Comparison of ENCODE assay signal across 19 cellular contexts in genomic region chr10:71344916-71345557, GRCh38. TPM values are rescaled to one million over a fixed set of nuclear protein-coding genes. Genes with fewer than 3 reads are reported as not detected.
DNase-seq lines count a peak whose midpoint lies in the region; ATAC-seq, FAIRE-seq and TF ChIP-seq lines count a peak whose summit lies in the region.
"Had no signal": no experiment of that assay in that cellular context is flagged by ENCODE, and none has a peak within 500 bp of the region (broad histone marks: within the 10 kb centered on the region; RNA-seq: fewer than 3 reads in every experiment).

No MANE protein-coding gene starts in this region.

- H2AFZ ChIP-seq in PC-9, result no peak overlapping the region
- H2AFZ ChIP-seq in trophoblast cell (ENCODE audit: insufficient read depth, low read length, poor library complexity), result no peak overlapping the region

- intact Hi-C loops in PC-9 (cut with micrococcal nuclease; ENCODE audit: unreplicated experiment), result no loop called here
- intact Hi-C loops in heart right ventricle (cut with DNase I), result no loop called here

- H3K27ac ChIP-seq in PC-9, result no peak overlapping the region
- no peak overlapping the region for H3K27ac ChIP-seq in trophoblast cell (ENCODE audit: low read depth, low read length)
- H3K27ac ChIP-seq in heart right ventricle, result no peak overlapping the region
- no peak overlapping the region for H3K27ac ChIP-seq in tibial nerve
- H3K27ac ChIP-seq: uterus had no signal

- TF ChIP-seq EP300 in tibial nerve (IDR thresholded peaks at IDR 0.05), result no peak

- H2BK5ac ChIP-seq in trophoblast cell (ENCODE audit: low read depth, low read length, poor library complexity), result no peak overlapping the region

- no peaks in the 10 kb centered on the region for H3K9me2 ChIP-seq in PC-9 (ENCODE audit: insufficient read depth)

- H3K4me1 ChIP-seq in PC-9 (replicated peaks; ENCODE audit: insufficient read depth) (peaks cover 87% of the 10 kb centered on the region), iPS-15b (ENCODE audit: control insufficient read depth, insufficient read depth, low read length) (peaks cover 16% of the 10 kb centered on the region), trophoblast cell (ENCODE audit: control insufficient read depth in 1 of 2, insufficient read depth in 2 of 2, low read length in 2 of 2) (peaks cover 50 to 54% of the 10 kb centered on the region in 2 experiments), heart right ventricle (peaks cover 0 to 16% (median 0%) of the 10 kb centered on the region in 9 donors), tibial nerve (peaks cover 0 to 19% (median 0%) of the 10 kb centered on the region in 4 donors)
- H3K4me1 ChIP-seq: uterus had no signal

- H3K18ac ChIP-seq in trophoblast cell (ENCODE audit: low read length), result no peak overlapping the region

- CTCF ChIA-PET in PC-9 (lab: Charles Lee), result interaction anchor here (2.1 kb wide), 1 partner anchor 25 kb away, joined by 7 read pairs; the partner anchor contains the start of gene SLC29A3

- no TSS peak for BruUV-seq in PC-9 (replicated peaks; lab: Mats Ljungman, UMichigan)

- no peak overlapping the region for H4K91ac ChIP-seq in trophoblast cell (ENCODE audit: low read depth, low read length)

- H3K36me3 ChIP-seq in PC-9 (ENCODE audit: low read depth) (no peaks in the 10 kb centered on the region), iPS-15b (ENCODE audit: control insufficient read depth, insufficient read depth, low read length) (no peaks in the 10 kb centered on the region), trophoblast cell (ENCODE audit: control insufficient read depth in 1 of 2, insufficient read depth in 2 of 2, low read length in 2 of 2) (no peaks in the 10 kb centered on the region), heart right ventricle (peaks cover 0 to 4% (median 0%) of the 10 kb centered on the region in 9 donors), tibial nerve (peaks cover 0 to 19% (median 0%) of the 10 kb centered on the region in 3 donors)
- H3K36me3 ChIP-seq: right lobe of liver, uterus had no signal

- peaks cover 35% of the 10 kb centered on the region for H3F3A ChIP-seq in PC-9 (ENCODE audit: insufficient read depth, low read depth)

- no peaks in the 10 kb centered on the region for H3K27me3 ChIP-seq in PC-9 (ENCODE audit: insufficient read depth, low read depth)
- H3K27me3 ChIP-seq in iPS-15b (ENCODE audit: control insufficient read depth, insufficient read depth, low read length), result no peaks in the 10 kb centered on the region
- no peaks in the 10 kb centered on the region for H3K27me3 ChIP-seq in trophoblast cell (ENCODE audit: insufficient read depth, low read length)
- no peaks in the 10 kb centered on the region for H3K27me3 ChIP-seq in heart right ventricle
- no peaks in the 10 kb centered on the region for H3K27me3 ChIP-seq in tibial nerve
- H3K27me3 ChIP-seq: right lobe of liver, uterus had no signal

- ATAC-seq in heart right ventricle, result no peak

- DNase-seq in NCI-H2171 treated with DMSO at 0.1 percent for 48 hours (lab: John Stamatoyannopoulos, UW), result peak; percentile 66
- DNase-seq in NCI-H2171 (lab: John Stamatoyannopoulos, UW), result no peak
- no peak for DNase-seq in PC-9
- peak in 1 of 2 donors; percentile 32 for DNase-seq in trophoblast cell
- DNase-seq in heart right ventricle, result no peak
- no peak for DNase-seq in GM12891 (ENCODE audit: insufficient read length, low spot score)
- DNase-seq in tibial nerve (ENCODE audit: low spot score in 2 of 2), result no peak
- DNase-seq: activated CD4-positive, alpha-beta memory T cell treated with anti-CD3 and anti-CD28 coated beads for 36 hours; activated naive CD8-positive, alpha-beta T cell treated with anti-CD3 and anti-CD28 coated beads for 36 hours; activated T-cell treated with anti-CD3 and anti-CD28 coated beads, Interleukin-2, amount 50 U/mL, for 48 hours; cortex of kidney; DMS79; IMR-90; NK-92 treated with Interleukin-12 subunit alpha and Interleukin-12 subunit beta, amount 100 ng/mL, for 24 hours; right lobe of liver; uterus had no signal

- WGBS in trophoblast cell (ENCODE audit: extremely low coverage, insufficient coverage, insufficient read length), result no CpG with 5 or more reads among the region's 5 CpGs
- 87 to 88% methylated on average over 5 of the region's 5 CpGs for WGBS in heart right ventricle, 2 donors
- 74 to 83% methylated on average over 5 of the region's 5 CpGs for WGBS in tibial nerve, 2 donors

- no peak for TF ChIP-seq POLR2A in GM12891 (IDR thresholded peaks at IDR 0.05; ENCODE audit: low read depth, low read length)
- TF ChIP-seq POLR2A in tibial nerve (IDR thresholded peaks at IDR 0.05), result no peak

- peak overlapping the region; percentile 59 for H2AK5ac ChIP-seq in trophoblast cell (ENCODE audit: low read length)

- no peak overlapping the region for H3K23ac ChIP-seq in trophoblast cell (ENCODE audit: low read length)

- POLR2A ChIA-PET in PC-9 (lab: Charles Lee; ENCODE audit: unreplicated experiment), result no interaction called here

- H3K9me3 ChIP-seq in PC-9 (ENCODE audit: insufficient read depth, low read depth) (no peaks in the 10 kb centered on the region; the same call in 1 of the 2 replicates), iPS-15b (ENCODE audit: control insufficient read depth, insufficient read depth, low read length) (no peaks in the 10 kb centered on the region), trophoblast cell (ENCODE audit: insufficient read depth, low read depth, low read length) (peaks cover 2% of the 10 kb centered on the region), heart right ventricle (no peaks in the 10 kb centered on the region), tibial nerve (no peaks in the 10 kb centered on the region)
- H3K9me3 ChIP-seq: right lobe of liver, uterus had no signal

- H3K4me3 ChIP-seq in PC-9, result no peak overlapping the region
- H3K4me3 ChIP-seq in iPS-15b (ENCODE audit: low read depth, low read length), result no peak overlapping the region
- H3K4me3 ChIP-seq in trophoblast cell (ENCODE audit: low read depth, low read length), result no peak overlapping the region
- no peak overlapping the region for H3K4me3 ChIP-seq in heart right ventricle
- H3K4me3 ChIP-seq in tibial nerve, result no peak overlapping the region
- H3K4me3 ChIP-seq: right lobe of liver, uterus had no signal

- H3K4ac ChIP-seq in trophoblast cell (ENCODE audit: low read depth, low read length), result no peak overlapping the region

- H3K4me2 ChIP-seq in PC-9 (peak overlapping the region; percentile 53), trophoblast cell (ENCODE audit: low read length) (no peak overlapping the region)

- TF ChIP-seq CTCF in PC-9 (conservative IDR thresholded peaks at IDR 0.05), result no peak
- TF ChIP-seq CTCF in heart right ventricle (IDR thresholded peaks at IDR 0.05), result no peak
- TF ChIP-seq CTCF in tibial nerve (IDR thresholded peaks at IDR 0.05), result no peak

- FAIRE-seq in GM12891 (lab: Jason Lieb, UNC), result no peak
- FAIRE-seq: A204.1, islet of Langerhans had no signal

- H3K79me2 ChIP-seq in PC-9 (ENCODE audit: low read depth) (peaks cover 17% of the 10 kb centered on the region; the same call in 1 of the 2 replicates), trophoblast cell (ENCODE audit: control insufficient read depth, insufficient read depth, low read length, poor library complexity) (peaks cover 4% of the 10 kb centered on the region)

- no peak overlapping the region for H4K8ac ChIP-seq in trophoblast cell (ENCODE audit: low read depth, low read length)

- H3K79me1 ChIP-seq in trophoblast cell (ENCODE audit: low read length), result peaks cover 16% of the 10 kb centered on the region

- H4K20me1 ChIP-seq in PC-9 (ENCODE audit: insufficient read depth), result no peaks in the 10 kb centered on the region

- no peak overlapping the region for H3K14ac ChIP-seq in trophoblast cell (ENCODE audit: low read length)

- no peak overlapping the region for H4K12ac ChIP-seq in trophoblast cell (ENCODE audit: low read depth, low read length)

- no peak overlapping the region for H2BK120ac ChIP-seq in trophoblast cell (ENCODE audit: insufficient read depth, low read length, poor library complexity)

- H3K9ac ChIP-seq in iPS-15b (ENCODE audit: low read depth, low read length), result peak overlapping the region; percentile 20
- H3K9ac ChIP-seq in trophoblast cell (ENCODE audit: low read length), result no peak overlapping the region

- no peak overlapping the region for H2BK12ac ChIP-seq in trophoblast cell (ENCODE audit: low read length)

TF ChIP-seq in GM12891, 5 proteins besides CTCF, POLR2A, EP300 and RAD21:
- TF ChIP-seq POU2F2 (IDR thresholded peaks at IDR 0.05; ENCODE audit: low read depth, low read length), result no peak

RNA-seq across cellular contexts. Expression of gene SLC29A3, which starts 26.0 kb away (rescaled TPM):
- total RNA-seq in PC-9 (2021) (24.1 and 35.7 TPM in 2 replicates), heart right ventricle (1 to 10 TPM in 8 of 10 donors, under 1 TPM in 2; 0.89 to 3.5 (median 1.2) TPM), tibial nerve (10 to 100 TPM in 1 of 4 donors, 1 to 10 TPM in 3; 6.5 to 10.1 (median 7.4) TPM)
- 6.4 and 6.8 TPM in 2 replicates for polyA plus RNA-seq in trophoblast cell (2013)
- polyA plus RNA-seq in heart right ventricle, result 1 to 10 TPM; 1.2 to 1.6 TPM
- polyA plus RNA-seq in GM12891 (2012; ENCODE audit: low read depth, missing spikeins), result 1.6 TPM

RNA-seq across cellular contexts. Expression of gene CDH23, which starts 51.7 kb away (rescaled TPM):
- total RNA-seq in PC-9 (2021) (7.8 and 13.3 TPM in 2 replicates), heart right ventricle (1 to 10 TPM; 1.1 to 7.7 (median 4.6) TPM), tibial nerve (10 to 100 TPM; 13.8 to 20.1 (median 17.3) TPM)
- polyA plus RNA-seq in trophoblast cell (2013), result 0.07 and 0.10 TPM in 2 replicates
- polyA plus RNA-seq in heart right ventricle, result 1 to 10 TPM; 1.6 to 7.2 TPM
- polyA plus RNA-seq in GM12891 (2012; ENCODE audit: low read depth, missing spikeins), result 0.59 TPM
